Comparison of ENCODE assay signal across 18 cellular contexts in genomic region chr7:136016649-136017395, GRCh38. TPM values are rescaled to one million over a fixed set of nuclear protein-coding genes. Genes with fewer than 3 reads are reported as not detected.
DNase-seq lines count a peak whose midpoint lies in the region; ATAC-seq and TF ChIP-seq lines count a peak whose summit lies in the region.
"Had no signal": no experiment of that assay in that cellular context is flagged by ENCODE, and none has a peak within 500 bp of the region (broad histone marks: within the 10 kb centered on the region; RNA-seq: fewer than 3 reads in every experiment).

No MANE protein-coding gene starts in this region.

- H3K4me1 Mint-ChIP-seq in activated T-helper 17 cell treated with anti-CD3 and anti-CD28 coated beads, Interleukin-2, amount 50 U/mL, for 72 hours, result peaks cover 14% of the 10 kb centered on the region

- peak overlapping the region; percentile 5 for H3K27ac Mint-ChIP-seq in activated T-helper 17 cell treated with anti-CD3 and anti-CD28 coated beads, Interleukin-2, amount 50 U/mL, for 72 hours
- H3K27ac Mint-ChIP-seq: activated B cell treated with CpG ODN at 0.5 μM for 24 hours, mesothelial cell of epicardium had no signal

- ATAC-seq in GM18868 (IDR thresholded peaks at IDR 0.05; ENCODE audit: unreplicated experiment) (peak; percentile 79), HG02884 (IDR thresholded peaks at IDR 0.05; ENCODE audit: unreplicated experiment) (peak; percentile 68), gastroesophageal sphincter (no peak), GM18498 (IDR thresholded peaks at IDR 0.05; ENCODE audit: unreplicated experiment) (no peak), GM21381 (IDR thresholded peaks at IDR 0.05; ENCODE audit: unreplicated experiment) (no peak)
- ATAC-seq in activated T-helper 17 cell treated with anti-CD3 and anti-CD28 coated beads, Interleukin-2, amount 50 U/mL, for 72 hours (replicated peaks), result peak; percentile 97
- ATAC-seq: right lobe of liver had no signal

- no peaks in the 10 kb centered on the region for H3K36me3 ChIP-seq in gastroesophageal sphincter
- H3K36me3 ChIP-seq: cardiac muscle cell, MG63, right lobe of liver, thoracic aorta had no signal

- H3K36me3 Mint-ChIP-seq in activated T-helper 17 cell treated with anti-CD3 and anti-CD28 coated beads, Interleukin-2, amount 50 U/mL, for 72 hours (ENCODE audit: low read depth), result no peaks in the 10 kb centered on the region
- H3K36me3 Mint-ChIP-seq: mesothelial cell of epicardium had no signal

- H3K27me3 Mint-ChIP-seq in activated T-helper 17 cell treated with anti-CD3 and anti-CD28 coated beads, Interleukin-2, amount 50 U/mL, for 72 hours, result no peaks in the 10 kb centered on the region

- peak overlapping the region; percentile 25 for H3K4me3 Mint-ChIP-seq in activated T-helper 17 cell treated with anti-CD3 and anti-CD28 coated beads, Interleukin-2, amount 50 U/mL, for 72 hours
- H3K4me3 Mint-ChIP-seq: activated B cell treated with CpG ODN at 0.5 μM for 24 hours, mesothelial cell of epicardium had no signal

- H3K9me3 Mint-ChIP-seq in activated T-helper 17 cell treated with anti-CD3 and anti-CD28 coated beads, Interleukin-2, amount 50 U/mL, for 72 hours, result no peaks in the 10 kb centered on the region
- H3K9me3 Mint-ChIP-seq: activated B cell treated with CpG ODN at 0.5 μM for 24 hours, mesothelial cell of epicardium had no signal

- H3K9me3 ChIP-seq in gastroesophageal sphincter, result no peaks in the 10 kb centered on the region
- H3K9me3 ChIP-seq: MG63, right lobe of liver, thoracic aorta had no signal

- H3K27me3 ChIP-seq in gastroesophageal sphincter, result no peaks in the 10 kb centered on the region
- H3K27me3 ChIP-seq: cardiac muscle cell, right lobe of liver had no signal

- TF ChIP-seq POLR2A in gastroesophageal sphincter (IDR thresholded peaks at IDR 0.05), result no peak

- H3K4me3 ChIP-seq in gastroesophageal sphincter, result no peak overlapping the region
- H3K4me3 ChIP-seq: cardiac muscle cell, MG63, right lobe of liver, thoracic aorta had no signal

- no peaks in the 10 kb centered on the region for H3K4me1 ChIP-seq in gastroesophageal sphincter
- H3K4me1 ChIP-seq: right lobe of liver had no signal

- TF ChIP-seq EP300 in gastroesophageal sphincter (IDR thresholded peaks at IDR 0.05), result no peak

- no peak for TF ChIP-seq CTCF in gastroesophageal sphincter (IDR thresholded peaks at IDR 0.05)

- WGBS in gastroesophageal sphincter (ENCODE audit: low coverage in 1 of 2), 2 donors, result 78 to 81% methylated on average over 5 of the region's 5 CpGs

- no peak overlapping the region for H3K27ac ChIP-seq in gastroesophageal sphincter
- H3K27ac ChIP-seq: cardiac muscle cell, right lobe of liver, thoracic aorta had no signal

- peak; percentile 3 for DNase-seq in ELR (ENCODE audit: low read depth)
- DNase-seq in stimulated activated naive CD4-positive, alpha-beta T cell (lab: John Stamatoyannopoulos, UW), result no peak
- DNase-seq: activated B cell treated with CpG ODN at 0.5 μM for 24 hours; Calu3; effector CD4-positive, alpha-beta T cell; MG63; NCI-H187; right lobe of liver; T-helper 2 cell had no signal

RNA-seq across cellular contexts. Expression of gene MTPN, which starts 39.7 kb away (rescaled TPM):
- total RNA-seq in activated T-helper 17 cell treated with anti-CD3 and anti-CD28 coated beads, Interleukin-2, amount 50 U/mL, for 72 hours, result 100 to 1,000 TPM in 1 of 2 donors, 10 to 100 TPM in 1; 99.7 to 149 TPM
- total RNA-seq in gastroesophageal sphincter, result 10 to 100 TPM; 76.6 to 80.2 (median 79.0) TPM

Comparison
In these comparisons a context has a peak if more than half of its experiments do, and no peak if none do; other contexts are left out.
1. ATAC-seq: peak in GM18868 (single experiment), HG02884 (single experiment) and activated T-helper 17 cell treated with anti-CD3 and anti-CD28 coated beads, Interleukin-2, amount 50 U/mL, for 72 hours (single experiment); none in gastroesophageal sphincter (single experiment), GM18498 (single experiment) and GM21381 (single experiment).